In the genomic region with DNA sequence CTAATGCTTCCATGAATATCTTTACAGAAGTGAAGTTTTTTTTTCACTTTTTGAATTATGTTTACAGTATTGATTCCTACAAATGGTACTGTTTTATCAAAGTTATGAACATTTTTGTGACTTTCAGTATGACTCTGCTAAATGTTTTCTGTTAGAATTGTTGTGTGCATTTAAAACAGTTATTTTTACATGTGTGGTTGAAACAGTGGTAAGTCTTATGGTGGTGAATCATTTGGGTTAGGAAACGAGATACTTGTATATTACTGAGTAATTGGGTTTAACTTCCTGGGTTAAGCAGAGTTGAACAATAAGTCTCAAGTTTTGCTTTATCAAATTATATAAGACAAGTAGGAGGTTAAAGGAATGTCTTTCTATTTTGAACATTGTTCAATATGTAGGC, we compare ENCODE assay signal across 11 cellular contexts.
DNase-seq lines count a peak whose midpoint lies in the region; ATAC-seq and TF ChIP-seq lines count a peak whose summit lies in the region.
"Had no signal": no experiment of that assay in that cellular context is flagged by ENCODE, and none has a peak within 500 bp of the region (broad histone marks: within the 10 kb centered on the region; RNA-seq: fewer than 3 reads in every experiment).

No MANE protein-coding gene starts in this region.

- CTCF ChIA-PET in CD8-positive, alpha-beta T cell (lab: Charles Lee) = interaction anchor here (1.1 kb wide), 1 partner anchor 362 kb away, joined by 3 read pairs; no protein-coding TSS in a partner anchor

- no peaks in the 10 kb centered on the region for H3K9me3 ChIP-seq in CD8-positive, alpha-beta T cell (ENCODE audit: low read length)
- H3K9me3 ChIP-seq: heart right ventricle had no signal

- no peak overlapping the region for H3K4me3 ChIP-seq in CD8-positive, alpha-beta T cell (ENCODE audit: low read depth, low read length)
- H3K4me3 ChIP-seq: heart right ventricle had no signal

- peaks cover 36% of the 10 kb centered on the region for H3K36me3 ChIP-seq in CD8-positive, alpha-beta T cell (ENCODE audit: insufficient read depth, low read length)

- H3K36me3 Mint-ChIP-seq in immature natural killer cell = peaks cover 19 to 42% (median 22%) of the 10 kb centered on the region in 3 donors
- H3K36me3 Mint-ChIP-seq in CD8-positive, alpha-beta T cell = peaks cover 83% of the 10 kb centered on the region

- no peaks in the 10 kb centered on the region for H3K27me3 Mint-ChIP-seq in immature natural killer cell (ENCODE audit: low read depth in 3 of 3)
- H3K27me3 Mint-ChIP-seq in CD8-positive, alpha-beta T cell (ENCODE audit: low read depth) = no peaks in the 10 kb centered on the region
- H3K27me3 Mint-ChIP-seq: activated B cell treated with CpG ODN at 0.5 μM for 24 hours had no signal

- intact Hi-C loops in Right ventricle myocardium inferior (cut with DNase I) (no loop called here), sciatic nerve (cut with DNase I) (no loop called here)
- intact Hi-C loops in CD8-positive, alpha-beta T cell (cut with DNase I, micrococcal nuclease) = no loop called here

- DNase-seq in GM03348 (ENCODE audit: low spot score) = peak; percentile 69
- DNase-seq in immature natural killer cell = no peak
- DNase-seq in NCI-H187 treated with DMSO at 0.1 percent for 48 hours (lab: John Stamatoyannopoulos, UW) = no peak
- no peak for DNase-seq in Right ventricle myocardium inferior (ENCODE audit: missing footprints)
- no peak for DNase-seq in sciatic nerve (ENCODE audit: low spot score)
- no peak for DNase-seq in CD8-positive, alpha-beta T cell
- DNase-seq: activated B cell treated with CpG ODN at 0.5 μM for 24 hours, heart right ventricle, KG1 had no signal

- H3K9me3 Mint-ChIP-seq in immature natural killer cell = no peaks in the 10 kb centered on the region
- no peaks in the 10 kb centered on the region for H3K9me3 Mint-ChIP-seq in CD8-positive, alpha-beta T cell
- H3K9me3 Mint-ChIP-seq: activated B cell treated with CpG ODN at 0.5 μM for 24 hours had no signal

- no peaks in the 10 kb centered on the region for H3K4me1 ChIP-seq in CD8-positive, alpha-beta T cell (ENCODE audit: insufficient read depth, low read length)

- ATAC-seq in GM21737 (IDR thresholded peaks at IDR 0.05; ENCODE audit: unreplicated experiment) (peak; percentile 64), SK-N-SH treated with all-trans-retinoic acid at 6 μM for 48 hours (peak; percentile 95), Right ventricle myocardium inferior (no peak), sciatic nerve (no peak)
- ATAC-seq in CD8-positive, alpha-beta T cell = no peak
- ATAC-seq: heart right ventricle had no signal

- no peak overlapping the region for H3K27ac ChIP-seq in CD8-positive, alpha-beta T cell (ENCODE audit: low read depth, low read length)
- H3K27ac ChIP-seq: heart right ventricle had no signal

- peak overlapping the region in 1 of 5 donors; percentile 5 for H3K4me3 Mint-ChIP-seq in immature natural killer cell
- H3K4me3 Mint-ChIP-seq in CD8-positive, alpha-beta T cell = no peak overlapping the region
- H3K4me3 Mint-ChIP-seq: activated B cell treated with CpG ODN at 0.5 μM for 24 hours had no signal

- TF ChIP-seq CTCF in CD8-positive, alpha-beta T cell (IDR thresholded peaks at IDR 0.05) = no peak

- H3K27ac Mint-ChIP-seq in immature natural killer cell = peak overlapping the region in 5 of 6 donors; percentile 43 to 81 (median 58)
- no peak overlapping the region for H3K27ac Mint-ChIP-seq in CD8-positive, alpha-beta T cell
- H3K27ac Mint-ChIP-seq: activated B cell treated with CpG ODN at 0.5 μM for 24 hours had no signal

- H3K4me1 Mint-ChIP-seq in immature natural killer cell = peaks cover 4 to 23% of the 10 kb centered on the region in 2 donors
- no peaks in the 10 kb centered on the region for H3K4me1 Mint-ChIP-seq in CD8-positive, alpha-beta T cell (ENCODE audit: low read depth)
- H3K4me1 Mint-ChIP-seq: activated B cell treated with CpG ODN at 0.5 μM for 24 hours had no signal

- POLR2A ChIA-PET in CD8-positive, alpha-beta T cell (lab: Charles Lee) = interaction anchor here (0.6 to 1.4 kb wide), 2 partner anchors 17 to 1145 kb away, joined by 3 to 4 read pairs; no protein-coding TSS in a partner anchor

- H3K27me3 ChIP-seq in CD8-positive, alpha-beta T cell (ENCODE audit: insufficient read depth, low read length) = no peaks in the 10 kb centered on the region
- H3K27me3 ChIP-seq: heart right ventricle had no signal

TF ChIP-seq in SK-N-SH treated with all-trans-retinoic acid at 6 μM for 48 hours, 23 proteins besides CTCF, POLR2A, EP300 and RAD21:
- TF ChIP-seq, protein P1, sequence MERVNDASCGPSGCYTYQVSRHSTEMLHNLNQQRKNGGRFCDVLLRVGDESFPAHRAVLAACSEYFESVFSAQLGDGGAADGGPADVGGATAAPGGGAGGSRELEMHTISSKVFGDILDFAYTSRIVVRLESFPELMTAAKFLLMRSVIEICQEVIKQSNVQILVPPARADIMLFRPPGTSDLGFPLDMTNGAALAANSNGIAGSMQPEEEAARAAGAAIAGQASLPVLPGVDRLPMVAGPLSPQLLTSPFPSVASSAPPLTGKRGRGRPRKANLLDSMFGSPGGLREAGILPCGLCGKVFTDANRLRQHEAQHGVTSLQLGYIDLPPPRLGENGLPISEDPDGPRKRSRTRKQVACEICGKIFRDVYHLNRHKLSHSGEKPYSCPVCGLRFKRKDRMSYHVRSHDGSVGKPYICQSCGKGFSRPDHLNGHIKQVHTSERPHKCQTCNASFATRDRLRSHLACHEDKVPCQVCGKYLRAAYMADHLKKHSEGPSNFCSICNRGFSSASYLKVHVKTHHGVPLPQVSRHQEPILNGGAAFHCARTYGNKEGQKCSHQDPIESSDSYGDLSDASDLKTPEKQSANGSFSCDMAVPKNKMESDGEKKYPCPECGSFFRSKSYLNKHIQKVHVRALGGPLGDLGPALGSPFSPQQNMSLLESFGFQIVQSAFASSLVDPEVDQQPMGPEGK (CRISPR knock-in tag; IDR thresholded peaks at IDR 0.05; ENCODE audit: borderline replicate concordance) = no peak
- TF ChIP-seq, protein P2, sequence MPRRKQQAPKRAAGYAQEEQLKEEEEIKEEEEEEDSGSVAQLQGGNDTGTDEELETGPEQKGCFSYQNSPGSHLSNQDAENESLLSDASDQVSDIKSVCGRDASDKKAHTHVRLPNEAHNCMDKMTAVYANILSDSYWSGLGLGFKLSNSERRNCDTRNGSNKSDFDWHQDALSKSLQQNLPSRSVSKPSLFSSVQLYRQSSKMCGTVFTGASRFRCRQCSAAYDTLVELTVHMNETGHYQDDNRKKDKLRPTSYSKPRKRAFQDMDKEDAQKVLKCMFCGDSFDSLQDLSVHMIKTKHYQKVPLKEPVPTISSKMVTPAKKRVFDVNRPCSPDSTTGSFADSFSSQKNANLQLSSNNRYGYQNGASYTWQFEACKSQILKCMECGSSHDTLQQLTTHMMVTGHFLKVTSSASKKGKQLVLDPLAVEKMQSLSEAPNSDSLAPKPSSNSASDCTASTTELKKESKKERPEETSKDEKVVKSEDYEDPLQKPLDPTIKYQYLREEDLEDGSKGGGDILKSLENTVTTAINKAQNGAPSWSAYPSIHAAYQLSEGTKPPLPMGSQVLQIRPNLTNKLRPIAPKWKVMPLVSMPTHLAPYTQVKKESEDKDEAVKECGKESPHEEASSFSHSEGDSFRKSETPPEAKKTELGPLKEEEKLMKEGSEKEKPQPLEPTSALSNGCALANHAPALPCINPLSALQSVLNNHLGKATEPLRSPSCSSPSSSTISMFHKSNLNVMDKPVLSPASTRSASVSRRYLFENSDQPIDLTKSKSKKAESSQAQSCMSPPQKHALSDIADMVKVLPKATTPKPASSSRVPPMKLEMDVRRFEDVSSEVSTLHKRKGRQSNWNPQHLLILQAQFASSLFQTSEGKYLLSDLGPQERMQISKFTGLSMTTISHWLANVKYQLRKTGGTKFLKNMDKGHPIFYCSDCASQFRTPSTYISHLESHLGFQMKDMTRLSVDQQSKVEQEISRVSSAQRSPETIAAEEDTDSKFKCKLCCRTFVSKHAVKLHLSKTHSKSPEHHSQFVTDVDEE (CRISPR knock-in tag; IDR thresholded peaks at IDR 0.05) = no peak
- TF ChIP-seq TOX (CRISPR knock-in tag; IDR thresholded peaks at IDR 0.05; ENCODE audit: borderline replicate concordance) = 0 out of 2 replicates have a peak, but pooled peaks have one; percentile 61
- TF ChIP-seq, protein P3, sequence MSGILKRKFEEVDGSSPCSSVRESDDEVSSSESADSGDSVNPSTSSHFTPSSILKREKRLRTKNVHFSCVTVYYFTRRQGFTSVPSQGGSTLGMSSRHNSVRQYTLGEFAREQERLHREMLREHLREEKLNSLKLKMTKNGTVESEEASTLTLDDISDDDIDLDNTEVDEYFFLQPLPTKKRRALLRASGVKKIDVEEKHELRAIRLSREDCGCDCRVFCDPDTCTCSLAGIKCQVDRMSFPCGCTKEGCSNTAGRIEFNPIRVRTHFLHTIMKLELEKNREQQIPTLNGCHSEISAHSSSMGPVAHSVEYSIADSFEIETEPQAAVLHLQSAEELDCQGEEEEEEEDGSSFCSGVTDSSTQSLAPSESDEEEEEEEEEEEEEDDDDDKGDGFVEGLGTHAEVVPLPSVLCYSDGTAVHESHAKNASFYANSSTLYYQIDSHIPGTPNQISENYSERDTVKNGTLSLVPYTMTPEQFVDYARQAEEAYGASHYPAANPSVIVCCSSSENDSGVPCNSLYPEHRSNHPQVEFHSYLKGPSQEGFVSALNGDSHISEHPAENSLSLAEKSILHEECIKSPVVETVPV (CRISPR knock-in tag; IDR thresholded peaks at IDR 0.05) = no peak
- no peak for TF ChIP-seq ZNF8 (CRISPR knock-in tag; IDR thresholded peaks at IDR 0.05)
- no peak for TF ChIP-seq ZNF70 (CRISPR knock-in tag; IDR thresholded peaks at IDR 0.05)
- TF ChIP-seq, protein P4, sequence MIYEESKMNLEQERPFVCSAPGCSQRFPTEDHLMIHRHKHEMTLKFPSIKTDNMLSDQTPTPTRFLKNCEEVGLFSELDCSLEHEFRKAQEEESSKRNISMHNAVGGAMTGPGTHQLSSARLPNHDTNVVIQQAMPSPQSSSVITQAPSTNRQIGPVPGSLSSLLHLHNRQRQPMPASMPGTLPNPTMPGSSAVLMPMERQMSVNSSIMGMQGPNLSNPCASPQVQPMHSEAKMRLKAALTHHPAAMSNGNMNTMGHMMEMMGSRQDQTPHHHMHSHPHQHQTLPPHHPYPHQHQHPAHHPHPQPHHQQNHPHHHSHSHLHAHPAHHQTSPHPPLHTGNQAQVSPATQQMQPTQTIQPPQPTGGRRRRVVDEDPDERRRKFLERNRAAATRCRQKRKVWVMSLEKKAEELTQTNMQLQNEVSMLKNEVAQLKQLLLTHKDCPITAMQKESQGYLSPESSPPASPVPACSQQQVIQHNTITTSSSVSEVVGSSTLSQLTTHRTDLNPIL (CRISPR knock-in tag; IDR thresholded peaks at IDR 0.05; ENCODE audit: low read depth) = no peak
- TF ChIP-seq ISL1 (CRISPR knock-in tag; IDR thresholded peaks at IDR 0.05) = peak; percentile 41; the same call in 1 of the 2 replicates
- 0 out of 2 replicates have a peak, but pooled peaks have one; percentile 14 for TF ChIP-seq ZC3H10 (CRISPR knock-in tag; IDR thresholded peaks at IDR 0.05)
- TF ChIP-seq ZFP30 (CRISPR knock-in tag; IDR thresholded peaks at IDR 0.05) = no peak
- TF ChIP-seq GLIS3 (CRISPR knock-in tag; IDR thresholded peaks at IDR 0.05) = no peak

Comparison
In these comparisons a context has a peak if more than half of its experiments do, and no peak if none do; other contexts are left out.
1. ATAC-seq: peak in GM21737 (single experiment) and SK-N-SH treated with all-trans-retinoic acid at 6 μM for 48 hours (single experiment); none in Right ventricle myocardium inferior (single experiment), sciatic nerve (single experiment) and CD8-positive, alpha-beta T cell (single experiment).